15 cellular contexts compared by ENCODE assay signal in genomic region chr18:59960272-59960671, GRCh38.
"Had no signal": no experiment of that assay in that cellular context is flagged by ENCODE, and none has a peak within 500 bp of the region (broad histone marks: within the 10 kb centered on the region; RNA-seq: fewer than 3 reads in every experiment).

No MANE protein-coding gene starts in this region.

- DNase-seq: activated CD4-positive, CD25-positive, alpha-beta regulatory T cell; activated naive CD8-positive, alpha-beta T cell treated with anti-CD3 and anti-CD28 coated beads, Interleukin-2, amount 10 ng/mL, durations not matched to agents 7 days and 5 days; activated T-cell treated with anti-CD3 and anti-CD28 coated beads, Interleukin-2, amount 50 U/mL, for 24 hours; anterior cingulate cortex; cerebellar nuclear complex; dermis blood vessel endothelial cell; glutamatergic neuron; left cardiac atrium; naive thymus-derived CD4-positive, alpha-beta T cell; posterior cingulate gyrus; stimulated activated CD4-positive, alpha-beta T cell treated with anti-CD3 and anti-CD28 coated beads, Interleukin-15, amount 100 ng/mL, for 24 hours; stimulated activated CD4-positive, alpha-beta T cell treated with anti-CD3 and anti-CD28 coated beads, Interleukin-4, amount 100 ng/mL, for 24 hours; upper lobe of left lung had no signal

- H3K4me3 Mint-ChIP-seq: activated naive CD8-positive, alpha-beta T cell treated with anti-CD3 and anti-CD28 coated beads, Interleukin-2, amount 10 ng/mL, durations not matched to agents 7 days and 5 days; activated T-cell treated with anti-CD3 and anti-CD28 coated beads, Interleukin-2, amount 50 U/mL, for 24 hours; T-helper 1 cell treated with Interleukin-12 subunit alpha and Interleukin-12 subunit beta and Interleukin-4 antibody, amounts not matched to agents 30 μg/mL and 1 μg/mL, for 36 hours had no signal

- H3K27ac Mint-ChIP-seq: activated naive CD8-positive, alpha-beta T cell treated with anti-CD3 and anti-CD28 coated beads, Interleukin-2, amount 10 ng/mL, durations not matched to agents 7 days and 5 days; activated T-cell treated with anti-CD3 and anti-CD28 coated beads, Interleukin-2, amount 50 U/mL, for 24 hours; naive thymus-derived CD4-positive, alpha-beta T cell; T-helper 1 cell treated with Interleukin-12 subunit alpha and Interleukin-12 subunit beta and Interleukin-4 antibody, amounts not matched to agents 30 μg/mL and 1 μg/mL, for 36 hours had no signal

- H3K27ac ChIP-seq: upper lobe of left lung had no signal

- H3K27me3 ChIP-seq: upper lobe of left lung had no signal

- H3K9me3 Mint-ChIP-seq: activated naive CD8-positive, alpha-beta T cell treated with anti-CD3 and anti-CD28 coated beads, Interleukin-2, amount 10 ng/mL, durations not matched to agents 7 days and 5 days; activated T-cell treated with anti-CD3 and anti-CD28 coated beads, Interleukin-2, amount 50 U/mL, for 24 hours; naive thymus-derived CD4-positive, alpha-beta T cell; T-helper 1 cell treated with Interleukin-12 subunit alpha and Interleukin-12 subunit beta and Interleukin-4 antibody, amounts not matched to agents 30 μg/mL and 1 μg/mL, for 36 hours had no signal

- ATAC-seq: left cardiac atrium; naive thymus-derived CD4-positive, alpha-beta T cell had no signal

- H3K4me3 ChIP-seq: lung, upper lobe of left lung had no signal

- H3K9me3 ChIP-seq: upper lobe of left lung had no signal

- H3K36me3 ChIP-seq: upper lobe of left lung had no signal

- H3K36me3 Mint-ChIP-seq: naive thymus-derived CD4-positive, alpha-beta T cell had no signal

- H3K4me1 ChIP-seq: upper lobe of left lung had no signal
